Comparison of ENCODE assay signal across 9 cellular contexts in the genomic region with DNA sequence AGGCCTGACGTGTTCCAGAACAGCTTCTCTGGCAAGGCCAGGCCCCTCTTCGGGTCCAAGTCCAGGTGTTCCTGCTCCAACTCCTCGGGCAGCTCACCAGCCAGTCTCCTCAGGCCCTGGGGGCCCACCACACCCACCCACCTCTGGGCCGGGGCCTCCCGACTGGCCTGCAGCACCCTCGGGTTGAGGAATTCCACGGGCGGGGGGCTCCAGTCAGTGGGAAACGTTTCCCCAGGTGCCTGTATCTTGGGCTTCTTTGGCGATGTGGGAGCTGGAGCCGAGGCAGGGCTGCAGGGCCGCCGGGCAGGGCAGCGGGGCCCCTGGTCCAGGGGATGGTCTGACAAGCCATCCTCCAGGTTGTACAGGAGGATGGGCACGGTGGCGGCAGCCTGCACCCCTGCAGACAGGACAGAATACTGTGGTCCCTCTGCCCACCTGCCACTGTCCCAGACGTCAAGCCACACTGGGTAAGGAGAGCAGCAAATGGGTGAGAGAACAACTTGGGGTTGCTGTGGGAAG. TPM values are rescaled to one million over a fixed set of nuclear protein-coding genes. Genes with fewer than 3 reads are reported as not detected.
"Had no signal": no experiment of that assay in that cellular context is flagged by ENCODE, and none has a peak within 500 bp of the region (broad histone marks: within the 10 kb centered on the region; RNA-seq: fewer than 3 reads in every experiment).

No MANE protein-coding gene starts in this region.

- H3K27ac ChIP-seq: GM23248, KMS-11 had no signal

- H2AFZ ChIP-seq: GM23248 had no signal

- H3K9ac ChIP-seq: GM23248, KMS-11 had no signal

- DNase-seq: GM23248, GOT3, H9, HCEC 1CT, KBM-7 had no signal

- H3K4me2 ChIP-seq: KMS-11 had no signal

- H3K4me3 ChIP-seq: GM23248 had no signal

RNA-seq across cellular contexts. Expression of a gene that starts 14.4 kb away (rescaled TPM):
- total RNA-seq: GM23248, H4, HT-29 had no signal
- polyA plus RNA-seq: IgD-negative memory B cell had no signal
